In the genomic region with DNA sequence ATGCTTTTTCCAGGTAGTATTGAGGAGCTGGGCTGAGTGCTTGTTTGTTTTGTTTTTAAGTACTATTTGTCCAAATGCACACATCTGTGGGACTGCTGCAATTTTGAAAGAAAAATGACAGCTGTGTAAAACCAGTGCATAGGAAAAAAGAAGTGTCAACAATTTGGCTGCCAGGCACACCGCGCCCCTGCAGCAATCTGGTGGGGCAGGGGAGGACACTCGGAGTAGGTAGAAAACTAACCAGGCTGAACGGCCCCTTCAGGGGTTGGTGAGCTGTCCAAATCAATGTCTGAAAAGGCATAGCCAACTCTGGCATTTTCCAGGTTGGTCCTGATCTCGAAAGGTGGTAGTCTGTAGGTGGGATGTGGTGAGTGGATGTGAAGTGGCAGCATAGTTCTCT, we compare ENCODE assay signal across 8 cellular contexts. TPM values are rescaled to one million over a fixed set of nuclear protein-coding genes. Genes with fewer than 3 reads are reported as not detected.
DNase-seq lines count a peak whose midpoint lies in the region; ATAC-seq and TF ChIP-seq lines count a peak whose summit lies in the region.

No MANE protein-coding gene starts in this region.

- no peak overlapping the region for H3K27ac Mint-ChIP-seq in activated naive CD4-positive, alpha-beta T cell treated with anti-CD3 and anti-CD28 coated beads for 36 hours
- H3K27ac Mint-ChIP-seq in central memory CD8-positive, alpha-beta T cell (ENCODE audit: low read depth): no peak overlapping the region
- H3K27ac Mint-ChIP-seq in memory B cell: peak overlapping the region; percentile 73
- H3K27ac Mint-ChIP-seq in type B pancreatic cell: peak overlapping the region; percentile 30

- H3K27me3 Mint-ChIP-seq in activated naive CD4-positive, alpha-beta T cell treated with anti-CD3 and anti-CD28 coated beads for 36 hours (ENCODE audit: low read depth): no peaks in the 10 kb centered on the region
- H3K27me3 Mint-ChIP-seq in central memory CD8-positive, alpha-beta T cell: no peaks in the 10 kb centered on the region
- peaks cover 3% of the 10 kb centered on the region for H3K27me3 Mint-ChIP-seq in memory B cell
- no peaks in the 10 kb centered on the region for H3K27me3 Mint-ChIP-seq in type B pancreatic cell

- peaks cover 3% of the 10 kb centered on the region for H3K36me3 Mint-ChIP-seq in activated naive CD4-positive, alpha-beta T cell treated with anti-CD3 and anti-CD28 coated beads for 36 hours (ENCODE audit: low read depth)
- no peaks in the 10 kb centered on the region for H3K36me3 Mint-ChIP-seq in central memory CD8-positive, alpha-beta T cell (ENCODE audit: insufficient read depth)
- H3K36me3 Mint-ChIP-seq in memory B cell: no peaks in the 10 kb centered on the region
- no peaks in the 10 kb centered on the region for H3K36me3 Mint-ChIP-seq in type B pancreatic cell

- no peak for DNase-seq in activated naive CD4-positive, alpha-beta T cell treated with anti-CD3 and anti-CD28 coated beads for 36 hours
- no peak for DNase-seq in activated naive CD4-positive, alpha-beta T cell treated with Interleukin-2 at 50 U/mL for 16 hours
- DNase-seq in central memory CD8-positive, alpha-beta T cell (ENCODE audit: low spot score in 2 of 2): no peak
- DNase-seq in memory B cell (ENCODE audit: low spot score in 2 of 2) (no peak), type B pancreatic cell (ENCODE audit: extremely low spot score, unreplicated experiment) (no peak), Kasumi-1 (lab: John Stamatoyannopoulos, UW) (no peak), DMS153 (lab: John Stamatoyannopoulos, UW) (no peak)

- no peak for TF ChIP-seq CTCF in type B pancreatic cell (conservative IDR thresholded peaks at IDR 0.05)

- CTCF ChIA-PET in activated naive CD4-positive, alpha-beta T cell treated with anti-CD3 and anti-CD28 coated beads for 36 hours (lab: Charles Lee): no interaction called here

- peaks cover 9% of the 10 kb centered on the region for H3K4me1 Mint-ChIP-seq in activated naive CD4-positive, alpha-beta T cell treated with anti-CD3 and anti-CD28 coated beads for 36 hours (ENCODE audit: low read depth)
- no peaks in the 10 kb centered on the region for H3K4me1 Mint-ChIP-seq in central memory CD8-positive, alpha-beta T cell
- H3K4me1 Mint-ChIP-seq in memory B cell (peaks cover 6% of the 10 kb centered on the region), type B pancreatic cell (ENCODE audit: unreplicated experiment) (peaks cover 5% of the 10 kb centered on the region)

- no peak for ATAC-seq in central memory CD8-positive, alpha-beta T cell (replicated peaks; ENCODE audit: extremely low read depth, poor library complexity, severe bottlenecking)
- ATAC-seq in memory B cell (ENCODE audit: low read depth) (no peak), GM18907 (IDR thresholded peaks at IDR 0.05; ENCODE audit: unreplicated experiment) (no peak)

- intact Hi-C loops in activated naive CD4-positive, alpha-beta T cell treated with anti-CD3 and anti-CD28 coated beads for 36 hours (cut with micrococcal nuclease): loop anchor here (10.0 kb wide), 1 partner anchor 261 kb away; no protein-coding TSS in a partner anchor

- H3K4me3 Mint-ChIP-seq in activated naive CD4-positive, alpha-beta T cell treated with anti-CD3 and anti-CD28 coated beads for 36 hours: peak overlapping the region; percentile 72
- H3K4me3 Mint-ChIP-seq in central memory CD8-positive, alpha-beta T cell: peak overlapping the region; percentile 74
- H3K4me3 Mint-ChIP-seq in memory B cell (peak overlapping the region; percentile 82), type B pancreatic cell (peak overlapping the region; percentile 93)

- H3K9me3 Mint-ChIP-seq in activated naive CD4-positive, alpha-beta T cell treated with anti-CD3 and anti-CD28 coated beads for 36 hours: no peaks in the 10 kb centered on the region
- no peaks in the 10 kb centered on the region for H3K9me3 Mint-ChIP-seq in central memory CD8-positive, alpha-beta T cell
- no peaks in the 10 kb centered on the region for H3K9me3 Mint-ChIP-seq in memory B cell
- H3K9me3 Mint-ChIP-seq in type B pancreatic cell: no peaks in the 10 kb centered on the region

RNA-seq across cellular contexts. Expression of gene LDOC1, which starts 1.1 kb away (rescaled TPM):
- total RNA-seq in activated naive CD4-positive, alpha-beta T cell treated with anti-CD3 and anti-CD28 coated beads for 36 hours: 1 to 10 TPM; 5.4 to 6.9 TPM
- 48.7 and 52.1 TPM in 2 replicates for total RNA-seq in type B pancreatic cell (ENCODE audit: low replicate concordance)

Comparison
In these comparisons a context has a peak if more than half of its experiments do, and no peak if none do; other contexts are left out.
1. H3K27ac Mint-ChIP-seq: peak in memory B cell (single experiment) and type B pancreatic cell (single experiment); none in activated naive CD4-positive, alpha-beta T cell treated with anti-CD3 and anti-CD28 coated beads for 36 hours (single experiment) and central memory CD8-positive, alpha-beta T cell (single experiment).
2. Peak in every context shown above with its lines, with median percentiles within 50 percentile points of each other: H3K4me3 Mint-ChIP-seq.